1 cellular context compared by ENCODE assay signal in genomic region chr2:132439703-132440398, GRCh38.
A peak's percentile ranks its signal among the peaks of the same experiment; 100 is the strongest.
TF ChIP-seq lines count a peak whose summit lies in the region.

No MANE protein-coding gene starts in this region.

TF ChIP-seq in HepG2, 621 proteins besides CTCF, POLR2A, EP300 and RAD21 (continued from another document and continues in another):
- TF ChIP-seq THAP8 (CRISPR knock-in tag; IDR thresholded peaks at IDR 0.05; ENCODE audit: borderline replicate concordance) (no peak), SMAD3 (CRISPR knock-in tag; IDR thresholded peaks at IDR 0.05) (no peak), ZNF501 (CRISPR knock-in tag; IDR thresholded peaks at IDR 0.05) (0 out of 2 replicates have a peak, but pooled peaks have one; percentile 25), ZNF569 (CRISPR knock-in tag; IDR thresholded peaks at IDR 0.05; ENCODE audit: borderline replicate concordance) (no peak), ZNF609 (CRISPR knock-in tag; IDR thresholded peaks at IDR 0.05; ENCODE audit: borderline replicate concordance) (no peak), ZNF839 (CRISPR knock-in tag; IDR thresholded peaks at IDR 0.05; ENCODE audit: borderline replicate concordance) (no peak), FOXM1 (CRISPR knock-in tag; IDR thresholded peaks at IDR 0.05) (no peak), NFATC3 (CRISPR knock-in tag; IDR thresholded peaks at IDR 0.05) (no peak), FOXA3 (CRISPR knock-in tag; IDR thresholded peaks at IDR 0.05) (peak; percentile 70), ZNF572 (CRISPR knock-in tag; IDR thresholded peaks at IDR 0.05) (no peak), MEIS2 (CRISPR knock-in tag; IDR thresholded peaks at IDR 0.05) (no peak), NR2F6 (IDR thresholded peaks at IDR 0.05) (no peak), NR2F6 (CRISPR knock-in tag; IDR thresholded peaks at IDR 0.05) (no peak), ZNF225 (CRISPR knock-in tag; IDR thresholded peaks at IDR 0.05) (no peak), KLF9 (CRISPR knock-in tag; IDR thresholded peaks at IDR 0.05; ENCODE audit: low read depth) (no peak), TOPORS (CRISPR knock-in tag; IDR thresholded peaks at IDR 0.05) (no peak), ZNF563 (CRISPR knock-in tag; IDR thresholded peaks at IDR 0.05) (no peak), PBX2 (CRISPR knock-in tag; IDR thresholded peaks at IDR 0.05) (no peak), ZNF33B (CRISPR knock-in tag; IDR thresholded peaks at IDR 0.05) (no peak), SOX13 (IDR thresholded peaks at IDR 0.05) (peak; percentile 60; the same call in 1 of the 2 replicates), SOX13 (CRISPR knock-in tag; conservative IDR thresholded peaks at IDR 0.05 in 1 of 2, IDR thresholded peaks at IDR 0.05 in 1 of 2) (peak in 1 of 2 experiments; percentile 83; a peak in 2 of 4 replicates), ZNF558 (CRISPR knock-in tag; IDR thresholded peaks at IDR 0.05; ENCODE audit: borderline replicate concordance) (no peak), ZNF564 (CRISPR knock-in tag; IDR thresholded peaks at IDR 0.05) (no peak), SP1 (IDR thresholded peaks at IDR 0.05) (no peak), SP1 (CRISPR knock-in tag; IDR thresholded peaks at IDR 0.05) (no peak; the same call in 1 of the 2 replicates), CAMTA2 (CRISPR knock-in tag; IDR thresholded peaks at IDR 0.05; ENCODE audit: borderline replicate concordance) (no peak), HOXA3 (CRISPR knock-in tag; IDR thresholded peaks at IDR 0.05) (peak; percentile 59; the same call in 1 of the 2 replicates), ZNF207 (IDR thresholded peaks at IDR 0.05; ENCODE audit: borderline replicate concordance) (no peak), IKZF4 (CRISPR knock-in tag; IDR thresholded peaks at IDR 0.05; ENCODE audit: borderline replicate concordance, low read depth, not compliant biosample characterization) (no peak), CEBPB (IDR thresholded peaks at IDR 0.05; ENCODE audit: borderline replicate concordance, low read depth, low read length) (no peak), ZNF788 (CRISPR knock-in tag; IDR thresholded peaks at IDR 0.05; ENCODE audit: borderline replicate concordance) (no peak; the same call in 1 of the 2 replicates), ZNF232 (CRISPR knock-in tag; IDR thresholded peaks at IDR 0.05; ENCODE audit: borderline replicate concordance) (no peak), KAT8 (CRISPR knock-in tag; IDR thresholded peaks at IDR 0.05) (no peak), SP2 (CRISPR knock-in tag; IDR thresholded peaks at IDR 0.05) (no peak), TRAFD1 (CRISPR knock-in tag; IDR thresholded peaks at IDR 0.05; ENCODE audit: borderline replicate concordance) (no peak), GABPA (IDR thresholded peaks at IDR 0.05; ENCODE audit: low read depth, low read length) (no peak), GABPA (CRISPR knock-in tag; IDR thresholded peaks at IDR 0.05; ENCODE audit: low read depth) (peak; percentile 49), ARNT2 (CRISPR knock-in tag; IDR thresholded peaks at IDR 0.05; ENCODE audit: low read depth) (no peak), SSRP1 (CRISPR knock-in tag; IDR thresholded peaks at IDR 0.05) (no peak), MTA3 (CRISPR knock-in tag; IDR thresholded peaks at IDR 0.05) (no peak), ZNF83 (CRISPR knock-in tag; IDR thresholded peaks at IDR 0.05; ENCODE audit: borderline replicate concordance) (no peak), ZNF160 (CRISPR knock-in tag; IDR thresholded peaks at IDR 0.05) (no peak), ZNF761 (CRISPR knock-in tag; conservative IDR thresholded peaks at IDR 0.05) (no peak), ZSCAN21 (CRISPR knock-in tag; IDR thresholded peaks at IDR 0.05; ENCODE audit: borderline replicate concordance) (no peak), ZNF292 (CRISPR knock-in tag; IDR thresholded peaks at IDR 0.05; ENCODE audit: borderline replicate concordance, low read depth) (no peak), KLF12 (CRISPR knock-in tag; IDR thresholded peaks at IDR 0.05; ENCODE audit: borderline replicate concordance) (no peak), ATF7 (IDR thresholded peaks at IDR 0.05) (no peak), ATF7 (CRISPR knock-in tag; IDR thresholded peaks at IDR 0.05) (no peak), TAF15 (IDR thresholded peaks at IDR 0.05; ENCODE audit: low read depth, low read length, poor library complexity, severe bottlenecking) (no peak), ZNF7 (CRISPR knock-in tag; IDR thresholded peaks at IDR 0.05) (no peak), ZNF891 (CRISPR knock-in tag; IDR thresholded peaks at IDR 0.05) (no peak), RFXAP (CRISPR knock-in tag; IDR thresholded peaks at IDR 0.05; ENCODE audit: borderline replicate concordance) (0 out of 2 replicates have a peak, but pooled peaks have one; percentile 36), FOXA1 (IDR thresholded peaks at IDR 0.05) (no peak), FOXA1 (CRISPR knock-in tag; IDR thresholded peaks at IDR 0.05) (peak; percentile 63), BRCA1 (CRISPR knock-in tag; IDR thresholded peaks at IDR 0.05) (no peak), XBP1 (CRISPR knock-in tag; IDR thresholded peaks at IDR 0.05) (no peak), ZNF713 (CRISPR knock-in tag; IDR thresholded peaks at IDR 0.05) (no peak), ATRX (CRISPR knock-in tag; IDR thresholded peaks at IDR 0.05; ENCODE audit: borderline replicate concordance) (no peak), E2F2 (CRISPR knock-in tag; IDR thresholded peaks at IDR 0.05; ENCODE audit: borderline replicate concordance) (no peak), ZNF337 (CRISPR knock-in tag; IDR thresholded peaks at IDR 0.05; ENCODE audit: borderline replicate concordance, low read depth) (no peak), MIER2 (CRISPR knock-in tag; IDR thresholded peaks at IDR 0.05) (peak; percentile 37; the same call in 1 of the 2 replicates), MTF2 (CRISPR knock-in tag; IDR thresholded peaks at IDR 0.05; ENCODE audit: borderline replicate concordance) (no peak), KMT2A (CRISPR knock-in tag; IDR thresholded peaks at IDR 0.05) (no peak)
- TF ChIP-seq, protein P1, sequence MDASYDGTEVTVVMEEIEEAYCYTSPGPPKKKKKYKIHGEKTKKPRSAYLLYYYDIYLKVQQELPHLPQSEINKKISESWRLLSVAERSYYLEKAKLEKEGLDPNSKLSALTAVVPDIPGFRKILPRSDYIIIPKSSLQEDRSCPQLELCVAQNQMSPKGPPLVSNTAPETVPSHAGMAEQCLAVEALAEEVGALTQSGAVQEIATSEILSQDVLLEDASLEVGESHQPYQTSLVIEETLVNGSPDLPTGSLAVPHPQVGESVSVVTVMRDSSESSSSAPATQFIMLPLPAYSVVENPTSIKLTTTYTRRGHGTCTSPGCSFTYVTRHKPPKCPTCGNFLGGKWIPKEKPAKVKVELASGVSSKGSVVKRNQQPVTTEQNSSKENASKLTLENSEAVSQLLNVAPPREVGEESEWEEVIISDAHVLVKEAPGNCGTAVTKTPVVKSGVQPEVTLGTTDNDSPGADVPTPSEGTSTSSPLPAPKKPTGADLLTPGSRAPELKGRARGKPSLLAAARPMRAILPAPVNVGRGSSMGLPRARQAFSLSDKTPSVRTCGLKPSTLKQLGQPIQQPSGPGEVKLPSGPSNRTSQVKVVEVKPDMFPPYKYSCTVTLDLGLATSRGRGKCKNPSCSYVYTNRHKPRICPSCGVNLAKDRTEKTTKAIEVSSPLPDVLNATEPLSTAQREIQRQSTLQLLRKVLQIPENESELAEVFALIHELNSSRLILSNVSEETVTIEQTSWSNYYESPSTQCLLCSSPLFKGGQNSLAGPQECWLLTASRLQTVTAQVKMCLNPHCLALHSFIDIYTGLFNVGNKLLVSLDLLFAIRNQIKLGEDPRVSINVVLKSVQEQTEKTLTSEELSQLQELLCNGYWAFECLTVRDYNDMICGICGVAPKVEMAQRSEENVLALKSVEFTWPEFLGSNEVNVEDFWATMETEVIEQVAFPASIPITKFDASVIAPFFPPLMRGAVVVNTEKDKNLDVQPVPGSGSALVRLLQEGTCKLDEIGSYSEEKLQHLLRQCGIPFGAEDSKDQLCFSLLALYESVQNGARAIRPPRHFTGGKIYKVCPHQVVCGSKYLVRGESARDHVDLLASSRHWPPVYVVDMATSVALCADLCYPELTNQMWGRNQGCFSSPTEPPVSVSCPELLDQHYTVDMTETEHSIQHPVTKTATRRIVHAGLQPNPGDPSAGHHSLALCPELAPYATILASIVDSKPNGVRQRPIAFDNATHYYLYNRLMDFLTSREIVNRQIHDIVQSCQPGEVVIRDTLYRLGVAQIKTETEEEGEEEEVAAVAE (CRISPR knock-in tag; IDR thresholded peaks at IDR 0.05; ENCODE audit: borderline replicate concordance), result no peak
- TF ChIP-seq, protein P2, sequence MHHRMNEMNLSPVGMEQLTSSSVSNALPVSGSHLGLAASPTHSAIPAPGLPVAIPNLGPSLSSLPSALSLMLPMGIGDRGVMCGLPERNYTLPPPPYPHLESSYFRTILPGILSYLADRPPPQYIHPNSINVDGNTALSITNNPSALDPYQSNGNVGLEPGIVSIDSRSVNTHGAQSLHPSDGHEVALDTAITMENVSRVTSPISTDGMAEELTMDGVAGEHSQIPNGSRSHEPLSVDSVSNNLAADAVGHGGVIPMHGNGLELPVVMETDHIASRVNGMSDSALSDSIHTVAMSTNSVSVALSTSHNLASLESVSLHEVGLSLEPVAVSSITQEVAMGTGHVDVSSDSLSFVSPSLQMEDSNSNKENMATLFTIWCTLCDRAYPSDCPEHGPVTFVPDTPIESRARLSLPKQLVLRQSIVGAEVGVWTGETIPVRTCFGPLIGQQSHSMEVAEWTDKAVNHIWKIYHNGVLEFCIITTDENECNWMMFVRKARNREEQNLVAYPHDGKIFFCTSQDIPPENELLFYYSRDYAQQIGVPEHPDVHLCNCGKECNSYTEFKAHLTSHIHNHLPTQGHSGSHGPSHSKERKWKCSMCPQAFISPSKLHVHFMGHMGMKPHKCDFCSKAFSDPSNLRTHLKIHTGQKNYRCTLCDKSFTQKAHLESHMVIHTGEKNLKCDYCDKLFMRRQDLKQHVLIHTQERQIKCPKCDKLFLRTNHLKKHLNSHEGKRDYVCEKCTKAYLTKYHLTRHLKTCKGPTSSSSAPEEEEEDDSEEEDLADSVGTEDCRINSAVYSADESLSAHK (CRISPR knock-in tag; IDR thresholded peaks at IDR 0.05; ENCODE audit: borderline replicate concordance), result no peak
